Comparison of ENCODE assay signal across 10 cellular contexts in genomic region chr11:14773755-14774154, GRCh38.
DNase-seq lines count a peak whose midpoint lies in the region; ATAC-seq and TF ChIP-seq lines count a peak whose summit lies in the region.
"Had no signal": no experiment of that assay in that cellular context is flagged by ENCODE, and none has a peak within 500 bp of the region (broad histone marks: within the 10 kb centered on the region; RNA-seq: fewer than 3 reads in every experiment).

No MANE protein-coding gene starts in this region.

- no peaks in the 10 kb centered on the region for H3K9me3 ChIP-seq in left ventricle myocardium inferior (replicated peaks)

- intact Hi-C loops in left ventricle myocardium inferior (cut with micrococcal nuclease), result no loop called here
- intact Hi-C loops in left ventricle myocardium superior (cut with micrococcal nuclease), result no loop called here

- ATAC-seq in left ventricle myocardium superior (no peak), HG03039 (IDR thresholded peaks at IDR 0.05; ENCODE audit: unreplicated experiment) (no peak), HG03521 (IDR thresholded peaks at IDR 0.05; ENCODE audit: unreplicated experiment) (no peak), GM18511 (IDR thresholded peaks at IDR 0.05; ENCODE audit: unreplicated experiment) (no peak)

- H3K4me3 ChIP-seq in left ventricle myocardium inferior (no peak overlapping the region), fibroblast of pulmonary artery (replicated peaks; ENCODE audit: low read depth, low read length) (no peak overlapping the region)

- no peaks in the 10 kb centered on the region for H3K36me3 ChIP-seq in left ventricle myocardium inferior

- no peak overlapping the region for H3K27ac ChIP-seq in left ventricle myocardium inferior (replicated peaks)

- TF ChIP-seq CTCF in left ventricle myocardium inferior (IDR thresholded peaks at IDR 0.05; ENCODE audit: borderline replicate concordance) (peak; percentile 23), fibroblast of pulmonary artery (IDR thresholded peaks at IDR 0.05; ENCODE audit: low read length, missing control alignments) (peak; percentile 32)

- no peaks in the 10 kb centered on the region for H3K27me3 ChIP-seq in left ventricle myocardium inferior (ENCODE audit: low read depth)

- peaks cover 4% of the 10 kb centered on the region for H3K4me1 ChIP-seq in left ventricle myocardium inferior

- DNase-seq in left ventricle myocardium inferior (no peak), left ventricle myocardium superior (no peak), RKO (ENCODE audit: low spot score) (peak; percentile 23), fibroblast of pulmonary artery (ENCODE audit: low read depth) (peak; percentile 37), NCI-H524 (lab: John Stamatoyannopoulos, UW) (no peak)
- DNase-seq: activated CD4-positive, alpha-beta T cell treated with anti-CD3 and anti-CD28 coated beads for 1 hour; KG1 had no signal

Comparison
In these comparisons a context has a peak if more than half of its experiments do, and no peak if none do; other contexts are left out.
1. DNase-seq: peak in RKO (single experiment) and fibroblast of pulmonary artery (single experiment); none in left ventricle myocardium inferior (single experiment), left ventricle myocardium superior (single experiment) and NCI-H524 (0 of 2).